17 cellular contexts compared by ENCODE assay signal in the genomic region with DNA sequence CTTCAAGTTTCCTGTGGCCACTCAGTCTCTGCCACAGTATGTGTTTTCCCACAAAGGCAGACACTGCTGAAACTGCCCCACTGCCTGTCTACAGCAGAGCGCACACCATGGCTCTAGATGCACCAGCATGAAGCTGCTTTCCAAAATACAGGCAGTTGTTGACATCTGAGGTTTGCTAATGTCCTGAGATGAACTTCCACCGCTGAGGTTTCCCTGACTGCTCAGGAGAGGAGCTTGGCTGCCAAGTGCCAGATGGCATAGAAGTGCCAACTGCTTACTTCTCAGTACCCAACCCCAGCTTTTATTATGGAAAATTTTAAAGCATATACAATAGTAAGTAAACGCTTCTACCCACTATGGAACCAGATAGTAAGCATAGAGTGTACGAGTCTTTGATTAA.
DNase-seq lines count a peak whose midpoint lies in the region; ATAC-seq and TF ChIP-seq lines count a peak whose summit lies in the region.
"Had no signal": no experiment of that assay in that cellular context is flagged by ENCODE, and none has a peak within 500 bp of the region (broad histone marks: within the 10 kb centered on the region; RNA-seq: fewer than 3 reads in every experiment).

No MANE protein-coding gene starts in this region.

- no peaks in the 10 kb centered on the region for H3K4me1 ChIP-seq in colonic mucosa
- H3K4me1 ChIP-seq: tibial artery had no signal

- intact Hi-C loops in colonic mucosa (cut with DNase I), result no loop called here

- TF ChIP-seq CTCF in colonic mucosa (IDR thresholded peaks at IDR 0.05), result no peak

- no peaks in the 10 kb centered on the region for H3K27me3 ChIP-seq in colonic mucosa
- H3K27me3 ChIP-seq: brain microvascular endothelial cell, tibial artery had no signal

- H3K36me3 ChIP-seq in colonic mucosa, result no peaks in the 10 kb centered on the region
- H3K36me3 ChIP-seq: brain microvascular endothelial cell, tibial artery had no signal

- ATAC-seq in HG02870 (IDR thresholded peaks at IDR 0.05; ENCODE audit: unreplicated experiment), result no peak
- ATAC-seq: activated CD8-positive, alpha-beta T cell treated with anti-CD3 and anti-CD28 coated beads for 36 hours had no signal

- H3K9me3 ChIP-seq in colonic mucosa, result no peaks in the 10 kb centered on the region
- H3K9me3 ChIP-seq: tibial artery had no signal

- H3K4me3 ChIP-seq in colonic mucosa, result no peak overlapping the region
- H3K4me3 ChIP-seq: tibial artery had no signal

- H3K27ac ChIP-seq in colonic mucosa, result peak overlapping the region; percentile 57
- H3K27ac ChIP-seq: brain microvascular endothelial cell, tibial artery had no signal

- H3K9ac ChIP-seq in colonic mucosa (ENCODE audit: low read depth in 2 of 2, low read length in 2 of 2), result no peak overlapping the region

- DNase-seq in NCI-H510A treated with DMSO at 0.1 percent for 48 hours (lab: John Stamatoyannopoulos, UW) (peak; percentile 70), NCI-H510A (lab: John Stamatoyannopoulos, UW) (no peak), NCI-H2107 treated with DMSO at 0.1 percent for 48 hours (lab: John Stamatoyannopoulos, UW; ENCODE audit: unreplicated experiment) (peak; percentile 87), colonic mucosa (peak; percentile 23), pons (ENCODE audit: low spot score) (peak; percentile 28), NCI-H187 treated with DMSO at 0.1 percent for 48 hours (lab: John Stamatoyannopoulos, UW) (no peak), mesenteric fat pad (ENCODE audit: low spot score) (no peak)
- DNase-seq: ACHN; activated CD8-positive, alpha-beta T cell treated with anti-CD3 and anti-CD28 coated beads for 36 hours; activated naive CD4-positive, alpha-beta T cell; brain microvascular endothelial cell; Calu3; hippocampal formation; nucleus accumbens; T-helper 9 cell; tibial artery had no signal

Comparison
In these comparisons a context has a peak if more than half of its experiments do, and no peak if none do; other contexts are left out.
1. DNase-seq: peak in NCI-H510A treated with DMSO at 0.1 percent for 48 hours (single experiment), NCI-H2107 treated with DMSO at 0.1 percent for 48 hours (single experiment), colonic mucosa (single experiment) and pons (single experiment); none in NCI-H510A (single experiment), NCI-H187 treated with DMSO at 0.1 percent for 48 hours (single experiment) and mesenteric fat pad (single experiment).